In the genomic region with DNA sequence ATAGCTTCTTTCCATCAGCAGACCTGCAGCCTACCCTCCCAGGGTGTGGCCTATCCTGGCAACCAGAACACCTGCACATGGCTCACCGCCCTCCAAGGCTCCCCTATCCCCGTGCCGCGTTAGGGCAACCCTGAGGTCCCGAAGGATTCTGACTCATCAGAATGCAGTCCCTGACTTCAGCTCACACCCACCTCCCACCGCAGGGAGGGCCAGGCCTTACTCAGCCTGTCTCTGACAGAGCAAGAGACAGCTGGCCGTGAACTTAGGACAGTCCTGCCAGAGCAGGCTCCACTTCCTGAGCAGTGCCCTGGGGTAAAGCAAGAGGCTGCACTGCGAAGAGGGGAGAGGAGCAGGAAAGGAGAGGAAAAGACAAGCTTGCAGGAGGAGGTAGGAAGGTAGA, we compare ENCODE assay signal across 1 cellular context.
TF ChIP-seq lines count a peak whose summit lies in the region.

No MANE protein-coding gene starts in this region.

TF ChIP-seq in SK-N-SH treated with all-trans-retinoic acid at 6 μM for 48 hours, 23 proteins besides CTCF, POLR2A, EP300 and RAD21 (continued from another document):
- TF ChIP-seq, protein P1, sequence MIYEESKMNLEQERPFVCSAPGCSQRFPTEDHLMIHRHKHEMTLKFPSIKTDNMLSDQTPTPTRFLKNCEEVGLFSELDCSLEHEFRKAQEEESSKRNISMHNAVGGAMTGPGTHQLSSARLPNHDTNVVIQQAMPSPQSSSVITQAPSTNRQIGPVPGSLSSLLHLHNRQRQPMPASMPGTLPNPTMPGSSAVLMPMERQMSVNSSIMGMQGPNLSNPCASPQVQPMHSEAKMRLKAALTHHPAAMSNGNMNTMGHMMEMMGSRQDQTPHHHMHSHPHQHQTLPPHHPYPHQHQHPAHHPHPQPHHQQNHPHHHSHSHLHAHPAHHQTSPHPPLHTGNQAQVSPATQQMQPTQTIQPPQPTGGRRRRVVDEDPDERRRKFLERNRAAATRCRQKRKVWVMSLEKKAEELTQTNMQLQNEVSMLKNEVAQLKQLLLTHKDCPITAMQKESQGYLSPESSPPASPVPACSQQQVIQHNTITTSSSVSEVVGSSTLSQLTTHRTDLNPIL (CRISPR knock-in tag; IDR thresholded peaks at IDR 0.05; ENCODE audit: low read depth), result no peak
- TF ChIP-seq OSR1 (CRISPR knock-in tag; IDR thresholded peaks at IDR 0.05) (no peak), TOX (CRISPR knock-in tag; IDR thresholded peaks at IDR 0.05; ENCODE audit: borderline replicate concordance) (no peak), ZNF8 (CRISPR knock-in tag; IDR thresholded peaks at IDR 0.05) (no peak), TCF4 (CRISPR knock-in tag; IDR thresholded peaks at IDR 0.05; ENCODE audit: borderline replicate concordance) (no peak), ZFP30 (CRISPR knock-in tag; IDR thresholded peaks at IDR 0.05) (no peak)
- TF ChIP-seq, protein P2, sequence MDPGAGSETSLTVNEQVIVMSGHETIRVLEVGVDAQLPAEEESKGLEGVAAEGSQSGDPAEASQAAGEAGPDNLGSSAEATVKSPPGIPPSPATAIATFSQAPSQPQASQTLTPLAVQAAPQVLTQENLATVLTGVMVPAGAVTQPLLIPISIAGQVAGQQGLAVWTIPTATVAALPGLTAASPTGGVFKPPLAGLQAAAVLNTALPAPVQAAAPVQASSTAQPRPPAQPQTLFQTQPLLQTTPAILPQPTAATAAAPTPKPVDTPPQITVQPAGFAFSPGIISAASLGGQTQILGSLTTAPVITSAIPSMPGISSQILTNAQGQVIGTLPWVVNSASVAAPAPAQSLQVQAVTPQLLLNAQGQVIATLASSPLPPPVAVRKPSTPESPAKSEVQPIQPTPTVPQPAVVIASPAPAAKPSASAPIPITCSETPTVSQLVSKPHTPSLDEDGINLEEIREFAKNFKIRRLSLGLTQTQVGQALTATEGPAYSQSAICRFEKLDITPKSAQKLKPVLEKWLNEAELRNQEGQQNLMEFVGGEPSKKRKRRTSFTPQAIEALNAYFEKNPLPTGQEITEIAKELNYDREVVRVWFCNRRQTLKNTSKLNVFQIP (CRISPR knock-in tag; IDR thresholded peaks at IDR 0.05; ENCODE audit: borderline replicate concordance, low read depth), result no peak
- TF ChIP-seq, protein P3, sequence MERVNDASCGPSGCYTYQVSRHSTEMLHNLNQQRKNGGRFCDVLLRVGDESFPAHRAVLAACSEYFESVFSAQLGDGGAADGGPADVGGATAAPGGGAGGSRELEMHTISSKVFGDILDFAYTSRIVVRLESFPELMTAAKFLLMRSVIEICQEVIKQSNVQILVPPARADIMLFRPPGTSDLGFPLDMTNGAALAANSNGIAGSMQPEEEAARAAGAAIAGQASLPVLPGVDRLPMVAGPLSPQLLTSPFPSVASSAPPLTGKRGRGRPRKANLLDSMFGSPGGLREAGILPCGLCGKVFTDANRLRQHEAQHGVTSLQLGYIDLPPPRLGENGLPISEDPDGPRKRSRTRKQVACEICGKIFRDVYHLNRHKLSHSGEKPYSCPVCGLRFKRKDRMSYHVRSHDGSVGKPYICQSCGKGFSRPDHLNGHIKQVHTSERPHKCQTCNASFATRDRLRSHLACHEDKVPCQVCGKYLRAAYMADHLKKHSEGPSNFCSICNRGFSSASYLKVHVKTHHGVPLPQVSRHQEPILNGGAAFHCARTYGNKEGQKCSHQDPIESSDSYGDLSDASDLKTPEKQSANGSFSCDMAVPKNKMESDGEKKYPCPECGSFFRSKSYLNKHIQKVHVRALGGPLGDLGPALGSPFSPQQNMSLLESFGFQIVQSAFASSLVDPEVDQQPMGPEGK (CRISPR knock-in tag; IDR thresholded peaks at IDR 0.05; ENCODE audit: borderline replicate concordance), result no peak
- TF ChIP-seq, protein P4, sequence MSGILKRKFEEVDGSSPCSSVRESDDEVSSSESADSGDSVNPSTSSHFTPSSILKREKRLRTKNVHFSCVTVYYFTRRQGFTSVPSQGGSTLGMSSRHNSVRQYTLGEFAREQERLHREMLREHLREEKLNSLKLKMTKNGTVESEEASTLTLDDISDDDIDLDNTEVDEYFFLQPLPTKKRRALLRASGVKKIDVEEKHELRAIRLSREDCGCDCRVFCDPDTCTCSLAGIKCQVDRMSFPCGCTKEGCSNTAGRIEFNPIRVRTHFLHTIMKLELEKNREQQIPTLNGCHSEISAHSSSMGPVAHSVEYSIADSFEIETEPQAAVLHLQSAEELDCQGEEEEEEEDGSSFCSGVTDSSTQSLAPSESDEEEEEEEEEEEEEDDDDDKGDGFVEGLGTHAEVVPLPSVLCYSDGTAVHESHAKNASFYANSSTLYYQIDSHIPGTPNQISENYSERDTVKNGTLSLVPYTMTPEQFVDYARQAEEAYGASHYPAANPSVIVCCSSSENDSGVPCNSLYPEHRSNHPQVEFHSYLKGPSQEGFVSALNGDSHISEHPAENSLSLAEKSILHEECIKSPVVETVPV (CRISPR knock-in tag; IDR thresholded peaks at IDR 0.05), result no peak
